ENCODE assay signal across 20 cellular contexts in genomic region chr12:28506271-28506670, GRCh38.
DNase-seq lines count a peak whose midpoint lies in the region; ATAC-seq, FAIRE-seq and TF ChIP-seq lines count a peak whose summit lies in the region.
"Had no signal": no experiment of that assay in that cellular context is flagged by ENCODE, and none has a peak within 500 bp of the region (broad histone marks: within the 10 kb centered on the region; RNA-seq: fewer than 3 reads in every experiment).

No MANE protein-coding gene starts in this region.

- H3K79me1 ChIP-seq in mesenchymal stem cell (replicated peaks; ENCODE audit: low read length, poor library complexity, severe bottlenecking): no peaks in the 10 kb centered on the region

- H2BK12ac ChIP-seq in mesenchymal stem cell (ENCODE audit: low read length in 2 of 2): no peak overlapping the region

- TF ChIP-seq CTCF in GM23338 (conservative IDR thresholded peaks at IDR 0.05; ENCODE audit: low read depth in 2 of 2) (no peak), K562 (IDR thresholded peaks at IDR 0.05 in 2 of 3, conservative IDR thresholded peaks at IDR 0.05 in 1 of 3; ENCODE audit: insufficient read depth in 2 of 3, low read depth in 1 of 3, low read length in 3 of 3) (no peak), type B pancreatic cell (conservative IDR thresholded peaks at IDR 0.05) (no peak), GM13976 (IDR thresholded peaks at IDR 0.05; ENCODE audit: borderline replicate concordance, control extremely low read depth, extremely low read depth, insufficient read depth, missing control alignments) (no peak)

- no peak overlapping the region for H4K91ac ChIP-seq in mesenchymal stem cell (ENCODE audit: low read length)

- H3K4me2 ChIP-seq in GM23338: 0 out of 2 replicates have a peak overlapping the region, but pooled peaks have one; percentile 1
- no peak overlapping the region for H3K4me2 ChIP-seq in K562 (ENCODE audit: insufficient read depth, low read length)
- no peak overlapping the region for H3K4me2 ChIP-seq in mesenchymal stem cell (ENCODE audit: low read length, poor library complexity, severe bottlenecking)
- H3K4me2 ChIP-seq: BLaER1 treated with 17β-estradiol and CSF1 and Interleukin-3, amounts not matched to agents 10 nM and 100 nM had no signal

- H3K4ac ChIP-seq in mesenchymal stem cell (ENCODE audit: low read depth in 1 of 2, low read length in 2 of 2): no peak overlapping the region

- H3K79me2 ChIP-seq in GM23338 (replicated peaks; ENCODE audit: insufficient read depth) (no peaks in the 10 kb centered on the region), K562 (ENCODE audit: control insufficient read depth, insufficient read depth, low read length) (no peaks in the 10 kb centered on the region)

- H3K27me3 ChIP-seq in GM23338 (ENCODE audit: insufficient read depth) (no peaks in the 10 kb centered on the region), K562 (ENCODE audit: control insufficient read depth in 2 of 2, insufficient read depth in 2 of 2, low read length in 2 of 2) (no peaks in the 10 kb centered on the region), mesenchymal stem cell (ENCODE audit: control insufficient read depth in 1 of 2, insufficient read depth in 1 of 2, low read length in 2 of 2) (no peaks in the 10 kb centered on the region)
- H3K27me3 ChIP-seq: BLaER1 treated with 17β-estradiol and CSF1 and Interleukin-3, amounts not matched to agents 10 nM and 100 nM had no signal

- H2AFZ ChIP-seq in GM23338 (no peak overlapping the region), K562 (ENCODE audit: low read depth, low read length) (no peak overlapping the region), mesenchymal stem cell (ENCODE audit: low read depth, low read length) (no peak overlapping the region)

- no TSS peak for BruUV-seq in K562 (replicated peaks; lab: Mats Ljungman, UMichigan)

- H3K36me3 Mint-ChIP-seq in GM23338 (ENCODE audit: low read depth) (peaks cover 5% of the 10 kb centered on the region; the same call in 2 of the 3 replicates), type B pancreatic cell (peaks cover 29% of the 10 kb centered on the region)

- H3K9me3 ChIP-seq in K562 (replicated peaks; ENCODE audit: control insufficient read depth, insufficient read depth, low read depth, low read length) (no peaks in the 10 kb centered on the region), mesenchymal stem cell (ENCODE audit: control insufficient read depth, low read length) (no peaks in the 10 kb centered on the region)
- H3K9me3 ChIP-seq: BLaER1 treated with 17β-estradiol and CSF1 and Interleukin-3, amounts not matched to agents 10 nM and 100 nM had no signal

- DNase-seq in AG20443 (ENCODE audit: low spot score): peak; percentile 10
- DNase-seq in GM23338 (ENCODE audit: low spot score): no peak
- DNase-seq in K562 (ENCODE audit: extremely low read depth in 1 of 4, low spot score in 3 of 4): no peak
- no peak for DNase-seq in mesenchymal stem cell
- DNase-seq in GM19238 (ENCODE audit: insufficient read length, low spot score): no peak
- no peak for DNase-seq in type B pancreatic cell (ENCODE audit: extremely low spot score, unreplicated experiment)
- no peak for DNase-seq in GM13976 (ENCODE audit: low spot score)
- DNase-seq: CD8-positive, alpha-beta memory T cell; DMS79 treated with DMSO at 0.1 percent for 48 hours; NCI-H1105 treated with DMSO at 0.1 percent for 48 hours; NCI-H1694; NCI-H2081 treated with DMSO at 0.1 percent for 48 hours; NCI-H446 treated with DMSO at 0.1 percent for 48 hours; NK-92 treated with Interleukin-12 subunit alpha and Interleukin-12 subunit beta, amount 100 ng/mL, for 24 hours; Right ventricle myocardium superior had no signal

- H3K9me3 Mint-ChIP-seq in GM23338: peaks cover 4% of the 10 kb centered on the region; the same call in 2 of the 3 replicates
- H3K9me3 Mint-ChIP-seq in type B pancreatic cell: peaks cover 7% of the 10 kb centered on the region

- in situ Hi-C loops in K562 (cut with MboI): no loop called here
- in situ Hi-C loops in GM13976 (cut with MboI; ENCODE audit: low sequenced_read_pairs, unreplicated experiment): no loop called here

- H3K4me3 Mint-ChIP-seq in GM23338 (no peak overlapping the region), type B pancreatic cell (no peak overlapping the region)
- H3K4me3 Mint-ChIP-seq: CD8-positive, alpha-beta memory T cell had no signal

- no peak overlapping the region for H3K18ac ChIP-seq in mesenchymal stem cell (ENCODE audit: low read depth in 1 of 2, low read length in 2 of 2)

- H3F3A ChIP-seq in GM23338 (replicated peaks; ENCODE audit: low read depth): no peaks in the 10 kb centered on the region

- H4K8ac ChIP-seq in mesenchymal stem cell (ENCODE audit: low read length): no peak overlapping the region

- POLR2A ChIA-PET in K562 (lab: Yijun Ruan, JAX): no interaction called here

- no peaks in the 10 kb centered on the region for H3K9me1 ChIP-seq in K562 (ENCODE audit: control insufficient read depth, insufficient read depth, low read length)

- no peak overlapping the region for H3K9ac ChIP-seq in K562 (ENCODE audit: insufficient read depth in 1 of 2, low read depth in 2 of 2, low read length in 2 of 2)
- H3K9ac ChIP-seq in mesenchymal stem cell (ENCODE audit: low read length): peak overlapping the region; percentile 33
- H3K9ac ChIP-seq: BLaER1 treated with 17β-estradiol and CSF1 and Interleukin-3, amounts not matched to agents 10 nM and 100 nM had no signal

- H2BK120ac ChIP-seq in mesenchymal stem cell (ENCODE audit: low read depth, low read length): no peak overlapping the region

- no peak for TF ChIP-seq POLR2A in K562 (conservative IDR thresholded peaks at IDR 0.05)

- TF ChIP-seq EP300 in K562 (IDR thresholded peaks at IDR 0.05; ENCODE audit: low read length): no peak

- ATAC-seq in GM23338 (no peak), K562 (no peak), HG03135 (IDR thresholded peaks at IDR 0.05; ENCODE audit: unreplicated experiment) (no peak)

- peaks cover 5% of the 10 kb centered on the region for H3K4me1 ChIP-seq in GM23338 (ENCODE audit: insufficient read depth)
- no peaks in the 10 kb centered on the region for H3K4me1 ChIP-seq in K562 (replicated peaks in 1 of 2; ENCODE audit: control insufficient read depth in 2 of 2, insufficient read depth in 2 of 2, low read length in 2 of 2)
- H3K4me1 ChIP-seq in mesenchymal stem cell (ENCODE audit: control insufficient read depth, insufficient read depth, low read depth, low read length): peaks cover 3% of the 10 kb centered on the region
- H3K4me1 ChIP-seq: BLaER1 treated with 17β-estradiol and CSF1 and Interleukin-3, amounts not matched to agents 10 nM and 100 nM had no signal

- H3K4me1 Mint-ChIP-seq in GM23338: peaks cover 20% of the 10 kb centered on the region; the same call in 2 of the 3 replicates
- H3K4me1 Mint-ChIP-seq in type B pancreatic cell (ENCODE audit: unreplicated experiment): no peaks in the 10 kb centered on the region

- H2AK5ac ChIP-seq in mesenchymal stem cell (ENCODE audit: low read length, severe bottlenecking): no peak overlapping the region

- CTCF ChIA-PET in K562 (lab: Yijun Ruan, JAX; ENCODE audit: low intra/inter-chr PET ratio): no interaction called here

- H4K20me1 ChIP-seq in GM23338 (replicated peaks; ENCODE audit: insufficient read depth): no peaks in the 10 kb centered on the region
- no peaks in the 10 kb centered on the region for H4K20me1 ChIP-seq in K562 (replicated peaks; ENCODE audit: control insufficient read depth, insufficient read depth, low read length)
- H4K20me1 ChIP-seq: BLaER1 treated with 17β-estradiol and CSF1 and Interleukin-3, amounts not matched to agents 10 nM and 100 nM had no signal

- intact Hi-C loops in K562 (cut with micrococcal nuclease): no loop called here

- H3K27ac ChIP-seq in GM23338 (ENCODE audit: low read depth) (no peak overlapping the region), K562 (ENCODE audit: extremely low read depth, low read depth, low read length) (no peak overlapping the region), mesenchymal stem cell (ENCODE audit: low read length, poor library complexity, severe bottlenecking) (peak overlapping the region; percentile 64)
- H3K27ac ChIP-seq: BLaER1 treated with 17β-estradiol and CSF1 and Interleukin-3, amounts not matched to agents 10 nM and 100 nM; HL-60 had no signal

- H3K14ac ChIP-seq in mesenchymal stem cell (ENCODE audit: low read length in 2 of 2): no peak overlapping the region

- no peak overlapping the region for H2BK15ac ChIP-seq in mesenchymal stem cell (ENCODE audit: low read depth, poor library complexity, severe bottlenecking)

- H3K36me3 ChIP-seq in GM23338 (ENCODE audit: insufficient read depth): no peaks in the 10 kb centered on the region
- no peaks in the 10 kb centered on the region for H3K36me3 ChIP-seq in K562 (ENCODE audit: control insufficient read depth, insufficient read depth, low read length)
- H3K36me3 ChIP-seq in mesenchymal stem cell (ENCODE audit: control insufficient read depth in 1 of 2, insufficient read depth in 2 of 2, low read depth in 1 of 2, low read length in 2 of 2): no peaks in the 10 kb centered on the region
- H3K36me3 ChIP-seq: BLaER1 treated with 17β-estradiol and CSF1 and Interleukin-3, amounts not matched to agents 10 nM and 100 nM had no signal

- H3K27me3 Mint-ChIP-seq in GM23338 (ENCODE audit: insufficient read depth, low read depth, poor library complexity) (no peaks in the 10 kb centered on the region), type B pancreatic cell (no peaks in the 10 kb centered on the region)
- H3K27me3 Mint-ChIP-seq: CD8-positive, alpha-beta memory T cell had no signal

- TF ChIP-seq RAD21 in K562 (CRISPR knock-in tag; conservative IDR thresholded peaks at IDR 0.05 in 1 of 2, IDR thresholded peaks at IDR 0.05 in 1 of 2): no peak

- FAIRE-seq in K562 (lab: Jason Lieb, UNC): peak; percentile 15
- FAIRE-seq: A204.1, G401.6 had no signal

- H3K27ac Mint-ChIP-seq in GM23338: no peak overlapping the region
- H3K27ac Mint-ChIP-seq in type B pancreatic cell: no peak overlapping the region

- no peak overlapping the region for H3K23ac ChIP-seq in mesenchymal stem cell (ENCODE audit: low read length in 2 of 2)

- H2BK5ac ChIP-seq in mesenchymal stem cell (ENCODE audit: low read depth, low read length, poor library complexity, severe bottlenecking): no peak overlapping the region

- H3K9me2 ChIP-seq in GM23338 (ENCODE audit: insufficient read depth): no peaks in the 10 kb centered on the region

- H3K4me3 ChIP-seq in GM23338 (no peak overlapping the region), K562 (no peak overlapping the region), mesenchymal stem cell (ENCODE audit: insufficient read depth in 1 of 2, low read depth in 1 of 2, low read length in 2 of 2) (no peak overlapping the region)
- H3K4me3 ChIP-seq: BLaER1 treated with 17β-estradiol and CSF1 and Interleukin-3, amounts not matched to agents 10 nM and 100 nM had no signal

TF ChIP-seq in GM23338, 12 proteins besides CTCF, POLR2A, EP300 and RAD21 (continues in another document):
- TF ChIP-seq EZH2 (IDR thresholded peaks at IDR 0.05; ENCODE audit: low read depth, unreplicated experiment) (no peak), NANOG (IDR thresholded peaks at IDR 0.05; ENCODE audit: borderline replicate concordance) (no peak), ZNF331 (CRISPR knock-in tag; IDR thresholded peaks at IDR 0.05; ENCODE audit: low read depth) (no peak)

TF ChIP-seq in K562, 482 proteins besides CTCF, POLR2A, EP300 and RAD21 (continues in another document):
- TF ChIP-seq SREBF2 (CRISPR knock-in tag; IDR thresholded peaks at IDR 0.05) (no peak), NCOA6 (IDR thresholded peaks at IDR 0.05) (no peak), ZNF217 (CRISPR knock-in tag; IDR thresholded peaks at IDR 0.05) (no peak), XRCC3 (IDR thresholded peaks at IDR 0.05) (no peak)
